1 cellular context compared by ENCODE assay signal in the genomic region with DNA sequence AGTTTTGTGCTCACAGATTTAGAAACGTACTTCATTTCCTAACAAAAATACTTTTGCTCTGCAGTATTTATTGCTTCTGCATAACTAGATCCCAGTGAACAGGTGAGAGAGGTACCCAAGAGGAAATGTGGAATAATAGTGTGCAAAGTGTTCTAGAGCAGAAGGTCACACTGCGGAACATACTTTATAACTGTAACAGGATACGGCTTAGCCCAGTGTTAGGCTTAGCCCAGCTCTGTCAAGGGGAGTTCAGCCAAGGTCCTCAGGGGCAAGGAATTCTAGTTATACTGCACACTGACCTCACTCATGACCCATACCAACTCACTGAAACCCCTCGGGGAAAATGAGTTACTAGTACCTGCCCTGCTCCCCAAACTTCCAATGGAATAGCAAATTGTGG.
TF ChIP-seq lines count a peak whose summit lies in the region.

No MANE protein-coding gene starts in this region.

TF ChIP-seq in WTC11, 78 proteins besides CTCF, POLR2A, EP300 and RAD21:
- TF ChIP-seq ATF3 (CRISPR knock-in tag; conservative IDR thresholded peaks at IDR 0.05) (no peak), ATF1 (CRISPR knock-in tag; IDR thresholded peaks at IDR 0.05) (no peak), IRF1 (CRISPR knock-in tag; IDR thresholded peaks at IDR 0.05) (no peak), ZNF263 (CRISPR knock-in tag; IDR thresholded peaks at IDR 0.05; ENCODE audit: low read depth) (no peak), TP53 (CRISPR knock-in tag; IDR thresholded peaks at IDR 0.05) (no peak), NR3C1 (CRISPR knock-in tag; conservative IDR thresholded peaks at IDR 0.05; ENCODE audit: low read depth) (no peak), NFE2L1 (CRISPR knock-in tag; IDR thresholded peaks at IDR 0.05) (no peak), ZNF219 (CRISPR knock-in tag; IDR thresholded peaks at IDR 0.05; ENCODE audit: borderline replicate concordance) (no peak), JUN (CRISPR knock-in tag; IDR thresholded peaks at IDR 0.05) (no peak), RORB (CRISPR knock-in tag; IDR thresholded peaks at IDR 0.05) (no peak), USF1 (CRISPR knock-in tag; IDR thresholded peaks at IDR 0.05) (no peak)
- TF ChIP-seq, protein P1, sequence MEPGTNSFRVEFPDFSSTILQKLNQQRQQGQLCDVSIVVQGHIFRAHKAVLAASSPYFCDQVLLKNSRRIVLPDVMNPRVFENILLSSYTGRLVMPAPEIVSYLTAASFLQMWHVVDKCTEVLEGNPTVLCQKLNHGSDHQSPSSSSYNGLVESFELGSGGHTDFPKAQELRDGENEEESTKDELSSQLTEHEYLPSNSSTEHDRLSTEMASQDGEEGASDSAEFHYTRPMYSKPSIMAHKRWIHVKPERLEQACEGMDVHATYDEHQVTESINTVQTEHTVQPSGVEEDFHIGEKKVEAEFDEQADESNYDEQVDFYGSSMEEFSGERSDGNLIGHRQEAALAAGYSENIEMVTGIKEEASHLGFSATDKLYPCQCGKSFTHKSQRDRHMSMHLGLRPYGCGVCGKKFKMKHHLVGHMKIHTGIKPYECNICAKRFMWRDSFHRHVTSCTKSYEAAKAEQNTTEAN (CRISPR knock-in tag; IDR thresholded peaks at IDR 0.05): no peak
- TF ChIP-seq, protein P2, sequence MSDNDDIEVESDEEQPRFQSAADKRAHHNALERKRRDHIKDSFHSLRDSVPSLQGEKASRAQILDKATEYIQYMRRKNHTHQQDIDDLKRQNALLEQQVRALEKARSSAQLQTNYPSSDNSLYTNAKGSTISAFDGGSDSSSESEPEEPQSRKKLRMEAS (CRISPR knock-in tag; IDR thresholded peaks at IDR 0.05): no peak
